ENCODE assay signal across 29 cellular contexts in genomic region chr16:3485821-3486505, GRCh38. TPM values are rescaled to one million over a fixed set of nuclear protein-coding genes. Genes with fewer than 3 reads are reported as not detected.
DNase-seq lines count a peak whose midpoint lies in the region; ATAC-seq and TF ChIP-seq lines count a peak whose summit lies in the region.
"Had no signal": no experiment of that assay in that cellular context is flagged by ENCODE, and none has a peak within 500 bp of the region (broad histone marks: within the 10 kb centered on the region; RNA-seq: fewer than 3 reads in every experiment).

No MANE protein-coding gene starts in this region.

- TF ChIP-seq POLR2A in IMR-90 (IDR thresholded peaks at IDR 0.05; ENCODE audit: low read depth, low read length): no peak

- 90% methylated on average over 8 of the region's 20 CpGs; no CpG with 5 or more reads in 1 of the 2 experiments for WGBS in IMR-90 (ENCODE audit: extremely low coverage in 2 of 2, insufficient read length in 1 of 2), 2 experiments

- H3K36me3 ChIP-seq in right atrium auricular region (peaks cover 51% of the 10 kb centered on the region), IMR-90 (ENCODE audit: control insufficient read depth, insufficient read depth, low read length) (peaks cover 62% of the 10 kb centered on the region)
- H3K36me3 ChIP-seq: ovary had no signal

- no peak overlapping the region for H3K4me2 ChIP-seq in IMR-90 (ENCODE audit: low read depth, low read length)

- peaks cover 2% of the 10 kb centered on the region; the same call in 1 of the 2 replicates for H3K9me1 ChIP-seq in IMR-90 (ENCODE audit: insufficient read depth, low read length)

- TF ChIP-seq CTCF in right atrium auricular region (IDR thresholded peaks at IDR 0.05): no peak
- no peak for TF ChIP-seq CTCF in IMR-90 (conservative IDR thresholded peaks at IDR 0.05; ENCODE audit: low read depth, low read length)
- TF ChIP-seq CTCF in glutamatergic neuron (IDR thresholded peaks at IDR 0.05; ENCODE audit: partially characterized antibody, unreplicated experiment): no peak
- no peak for TF ChIP-seq CTCF in GM10266 (IDR thresholded peaks at IDR 0.05; ENCODE audit: control insufficient read depth, insufficient read depth, low read depth, missing control alignments)

- peaks cover 5% of the 10 kb centered on the region for H4K20me1 ChIP-seq in IMR-90 (ENCODE audit: insufficient read depth, low read length)

- H3K27me3 Mint-ChIP-seq in glutamatergic neuron (ENCODE audit: unreplicated experiment): peaks cover 22% of the 10 kb centered on the region
- no peaks in the 10 kb centered on the region for H3K27me3 Mint-ChIP-seq in activated T-helper 1 cell treated with anti-CD3 and anti-CD28 coated beads, Interleukin-12 subunit alpha, Interleukin-12 subunit beta, Interleukin-2, Interleukin-4 antibody, amounts not matched to agents 30 ng/mL and 10 ng/mL and 1 ng/mL, durations not matched to agents 14 hours and 24 hours and 36 hours (ENCODE audit: insufficient read depth)
- H3K27me3 Mint-ChIP-seq: activated naive CD4-positive, alpha-beta T cell treated with anti-CD3 and anti-CD28 coated beads, Interleukin-2, amount 50 U/mL, for 24 hours; activated T-helper 17 cell treated with anti-CD3 and anti-CD28 coated beads, Interleukin-2, amount 50 U/mL, for 72 hours; memory B cell had no signal

- no peak overlapping the region for H2BK20ac ChIP-seq in IMR-90 (ENCODE audit: low read depth, low read length)

- no peak overlapping the region for H2BK15ac ChIP-seq in IMR-90 (ENCODE audit: low read depth, low read length)

- no peak overlapping the region for H3K4me3 Mint-ChIP-seq in glutamatergic neuron (ENCODE audit: unreplicated experiment)
- H3K4me3 Mint-ChIP-seq in activated T-helper 1 cell treated with anti-CD3 and anti-CD28 coated beads, Interleukin-12 subunit alpha, Interleukin-12 subunit beta, Interleukin-2, Interleukin-4 antibody, amounts not matched to agents 30 ng/mL and 10 ng/mL and 1 ng/mL, durations not matched to agents 14 hours and 24 hours and 36 hours: no peak overlapping the region
- H3K4me3 Mint-ChIP-seq: activated naive CD4-positive, alpha-beta T cell treated with anti-CD3 and anti-CD28 coated beads, Interleukin-2, amount 50 U/mL, for 24 hours; activated T-helper 17 cell treated with anti-CD3 and anti-CD28 coated beads, Interleukin-2, amount 50 U/mL, for 72 hours; memory B cell; natural killer cell had no signal

- H4K91ac ChIP-seq in IMR-90 (ENCODE audit: insufficient read depth, low read depth, low read length): no peak overlapping the region

- DNase-seq in Right ventricle myocardium superior (peak; percentile 24), right atrium auricular region (ENCODE audit: low spot score) (no peak), IMR-90 (no peak), glutamatergic neuron (no peak), posterior vena cava (ENCODE audit: low spot score) (peak; percentile 76), GM10266 (ENCODE audit: extremely low spot score) (no peak)
- no peak for DNase-seq in activated T-helper 1 cell treated with anti-CD3 and anti-CD28 coated beads, Interleukin-12 subunit alpha, Interleukin-12 subunit beta, Interleukin-2, Interleukin-4 antibody, amounts not matched to agents 30 ng/mL and 10 ng/mL and 1 ng/mL, durations not matched to agents 14 hours and 24 hours and 36 hours (ENCODE audit: low spot score)
- DNase-seq: activated CD8-positive, alpha-beta memory T cell treated with anti-CD3 and anti-CD28 coated beads, Interleukin-2, amount 50 U/mL, for 4 hours; BE2C; Kasumi-1; MV-4-11; natural killer cell; NCI-H1694 treated with DMSO at 0.1 percent for 48 hours; NCI-H69; ovary; stimulated activated CD4-positive, alpha-beta T cell treated with anti-CD3 and anti-CD28 coated beads, Interleukin-4, amount 100 ng/mL, for 4 hours; stimulated activated naive CD4-positive, alpha-beta T cell; testis had no signal

- peak overlapping the region; percentile 59 for H3K27ac Mint-ChIP-seq in glutamatergic neuron (ENCODE audit: unreplicated experiment)
- no peak overlapping the region for H3K27ac Mint-ChIP-seq in activated T-helper 1 cell treated with anti-CD3 and anti-CD28 coated beads, Interleukin-12 subunit alpha, Interleukin-12 subunit beta, Interleukin-2, Interleukin-4 antibody, amounts not matched to agents 30 ng/mL and 10 ng/mL and 1 ng/mL, durations not matched to agents 14 hours and 24 hours and 36 hours
- H3K27ac Mint-ChIP-seq: activated naive CD4-positive, alpha-beta T cell treated with anti-CD3 and anti-CD28 coated beads, Interleukin-2, amount 50 U/mL, for 24 hours; activated T-helper 17 cell treated with anti-CD3 and anti-CD28 coated beads, Interleukin-2, amount 50 U/mL, for 72 hours; memory B cell; natural killer cell had no signal

- H3K9me3 Mint-ChIP-seq in glutamatergic neuron (ENCODE audit: unreplicated experiment): peaks cover 18% of the 10 kb centered on the region
- no peaks in the 10 kb centered on the region for H3K9me3 Mint-ChIP-seq in activated T-helper 1 cell treated with anti-CD3 and anti-CD28 coated beads, Interleukin-12 subunit alpha, Interleukin-12 subunit beta, Interleukin-2, Interleukin-4 antibody, amounts not matched to agents 30 ng/mL and 10 ng/mL and 1 ng/mL, durations not matched to agents 14 hours and 24 hours and 36 hours
- H3K9me3 Mint-ChIP-seq: activated naive CD4-positive, alpha-beta T cell treated with anti-CD3 and anti-CD28 coated beads, Interleukin-2, amount 50 U/mL, for 24 hours; activated T-helper 17 cell treated with anti-CD3 and anti-CD28 coated beads, Interleukin-2, amount 50 U/mL, for 72 hours; memory B cell; natural killer cell had no signal

- no peak overlapping the region for H3K27ac ChIP-seq in right atrium auricular region
- no peak overlapping the region for H3K27ac ChIP-seq in IMR-90 (ENCODE audit: insufficient read depth, low read length)
- H3K27ac ChIP-seq: cardiac muscle cell, ovary, SK-N-MC, testis, vagina, VCaP had no signal

- dilution Hi-C loops in IMR-90 (cut with HindIII; ENCODE audit: low sequenced_read_pairs, unreplicated experiment): no loop called here

- peaks cover 43% of the 10 kb centered on the region for H3K4me1 Mint-ChIP-seq in glutamatergic neuron (ENCODE audit: low read depth, unreplicated experiment)
- H3K4me1 Mint-ChIP-seq in activated T-helper 1 cell treated with anti-CD3 and anti-CD28 coated beads, Interleukin-12 subunit alpha, Interleukin-12 subunit beta, Interleukin-2, Interleukin-4 antibody, amounts not matched to agents 30 ng/mL and 10 ng/mL and 1 ng/mL, durations not matched to agents 14 hours and 24 hours and 36 hours (ENCODE audit: low read depth): no peaks in the 10 kb centered on the region
- H3K4me1 Mint-ChIP-seq: activated naive CD4-positive, alpha-beta T cell treated with anti-CD3 and anti-CD28 coated beads, Interleukin-2, amount 50 U/mL, for 24 hours; activated T-helper 17 cell treated with anti-CD3 and anti-CD28 coated beads, Interleukin-2, amount 50 U/mL, for 72 hours; memory B cell had no signal

- no peaks in the 10 kb centered on the region for H3K36me3 Mint-ChIP-seq in glutamatergic neuron (ENCODE audit: unreplicated experiment)
- peaks cover 22% of the 10 kb centered on the region for H3K36me3 Mint-ChIP-seq in activated T-helper 1 cell treated with anti-CD3 and anti-CD28 coated beads, Interleukin-12 subunit alpha, Interleukin-12 subunit beta, Interleukin-2, Interleukin-4 antibody, amounts not matched to agents 30 ng/mL and 10 ng/mL and 1 ng/mL, durations not matched to agents 14 hours and 24 hours and 36 hours (ENCODE audit: low read depth)
- H3K36me3 Mint-ChIP-seq: natural killer cell had no signal

- H3K4ac ChIP-seq in IMR-90 (ENCODE audit: low read depth, low read length): no peak overlapping the region

- no TSS peak for BruUV-seq in IMR-90 (replicated peaks; lab: Mats Ljungman, UMichigan)

- no peak overlapping the region for H3K18ac ChIP-seq in IMR-90 (ENCODE audit: low read depth, low read length)

- ATAC-seq in Right ventricle myocardium superior (ENCODE audit: poor library complexity): no peak
- no peak for ATAC-seq in IMR-90 (ENCODE audit: low read depth)
- ATAC-seq in HG02610 (IDR thresholded peaks at IDR 0.05; ENCODE audit: unreplicated experiment): no peak
- ATAC-seq: activated T-helper 17 cell treated with anti-CD3 and anti-CD28 coated beads, Interleukin-2, amount 50 U/mL, for 72 hours; natural killer cell had no signal

- CTCF ChIA-PET in IMR-90 (lab: Yijun Ruan, JAX): no interaction called here

- H3K56ac ChIP-seq in IMR-90 (ENCODE audit: extremely low read depth, insufficient read depth, low read length): no peak overlapping the region

- H3K27me3 ChIP-seq in right atrium auricular region (no peaks in the 10 kb centered on the region), IMR-90 (ENCODE audit: control insufficient read depth, insufficient read depth, low read length) (no peaks in the 10 kb centered on the region)
- H3K27me3 ChIP-seq: BE2C, cardiac muscle cell, ovary, testis, vagina had no signal

- H3K9me3 ChIP-seq in right atrium auricular region (no peaks in the 10 kb centered on the region), IMR-90 (ENCODE audit: control insufficient read depth, insufficient read depth, low read length) (no peaks in the 10 kb centered on the region)
- H3K9me3 ChIP-seq: BE2C, ovary, testis, vagina had no signal

- H2AK9ac ChIP-seq in IMR-90 (replicated peaks; ENCODE audit: low read depth, low read length, poor library complexity): peak overlapping the region; percentile 39

- H3K9ac ChIP-seq in IMR-90 (ENCODE audit: low read depth, low read length): no peak overlapping the region

- no peak overlapping the region for H2AFZ ChIP-seq in IMR-90 (replicated peaks; ENCODE audit: low read length, poor library complexity)

- H3K4me1 ChIP-seq in right atrium auricular region: peaks cover 0 to 14% of the 10 kb centered on the region in 2 donors
- no peaks in the 10 kb centered on the region for H3K4me1 ChIP-seq in IMR-90 (ENCODE audit: control insufficient read depth, insufficient read depth, low read length)
- H3K4me1 ChIP-seq: vagina had no signal

- peaks cover 3 to 32% of the 10 kb centered on the region in 2 experiments; a peak in 3 of 4 replicates for H3K79me1 ChIP-seq in IMR-90 (ENCODE audit: low read depth in 1 of 2, low read length in 2 of 2)

- in situ Hi-C loops in IMR-90 (cut with MboI; ENCODE audit: low sequenced_read_pairs): no loop called here

- H4K8ac ChIP-seq in IMR-90 (ENCODE audit: low read depth in 2 of 2, low read length in 2 of 2): no peak overlapping the region

- POLR2A ChIA-PET in IMR-90 (lab: Charles Lee; ENCODE audit: unreplicated experiment): interaction anchor here (0.6 kb wide), 1 partner anchor 846 kb away, joined by 3 read pairs; no protein-coding TSS in a partner anchor

- no peak for TF ChIP-seq RAD21 in IMR-90 (IDR thresholded peaks at IDR 0.05; ENCODE audit: low read length)

- H2BK5ac ChIP-seq in IMR-90 (ENCODE audit: low read depth, low read length, poor library complexity, severe bottlenecking): no peak overlapping the region

- intact Hi-C loops in Right ventricle myocardium superior (cut with DNase I) (no loop called here), IMR-90 (cut with micrococcal nuclease) (no loop called here), posterior vena cava (cut with DNase I) (no loop called here)
- intact Hi-C loops in activated T-helper 1 cell treated with anti-CD3 and anti-CD28 coated beads, Interleukin-12 subunit alpha, Interleukin-12 subunit beta, Interleukin-2, Interleukin-4 antibody, amounts not matched to agents 30 ng/mL and 10 ng/mL and 1 ng/mL, durations not matched to agents 14 hours and 24 hours and 36 hours (cut with micrococcal nuclease): no loop called here

- H2AK5ac ChIP-seq in IMR-90 (ENCODE audit: low read depth, low read length): no peak overlapping the region

- H3K4me3 ChIP-seq in right atrium auricular region (no peak overlapping the region), IMR-90 (ENCODE audit: insufficient read depth, low read depth, low read length) (no peak overlapping the region)
- H3K4me3 ChIP-seq: cardiac muscle cell, ovary, SK-N-MC, testis, vagina had no signal

- H3K23ac ChIP-seq in IMR-90 (ENCODE audit: low read depth, low read length): no peak overlapping the region

- H4K5ac ChIP-seq in IMR-90 (ENCODE audit: low read depth, low read length): no peak overlapping the region

- no peak overlapping the region for H2BK120ac ChIP-seq in IMR-90 (ENCODE audit: low read depth, low read length)

- H3K14ac ChIP-seq in IMR-90 (replicated peaks; ENCODE audit: low read depth, low read length): no peak overlapping the region

RNA-seq across cellular contexts. Expression of gene C16orf90, which starts 9.3 kb away (rescaled TPM):
- total RNA-seq in Right ventricle myocardium superior (not detected), right atrium auricular region (not detected), IMR-90 (2012; rRNA removed) (not detected in 2 replicates), glutamatergic neuron (ENCODE audit: unreplicated experiment) (not detected), posterior vena cava (not detected)
- not detected in 2 replicates for polyA plus RNA-seq in IMR-90 (2012; rRNA removed)
- polyA plus RNA-seq in IMR-90 (2012; cell fraction: cytosol; rRNA removed): not detected in 2 replicates
- polyA plus RNA-seq in IMR-90 (2012; cell fraction: nucleus; rRNA removed; ENCODE audit: low replicate concordance): not detected in 2 replicates
- total RNA-seq in activated T-helper 1 cell treated with anti-CD3 and anti-CD28 coated beads, Interleukin-12 subunit alpha, Interleukin-12 subunit beta, Interleukin-2, Interleukin-4 antibody, amounts not matched to agents 30 ng/mL and 10 ng/mL and 1 ng/mL, durations not matched to agents 14 hours and 24 hours and 36 hours: not detected in 2 replicates
- total RNA-seq: activated T-helper 17 cell treated with anti-CD3 and anti-CD28 coated beads, Interleukin-2, amount 50 U/mL, for 72 hours; cardiac muscle cell; Daoy; natural killer cell; ovary; RPMI7951; T-helper 2 cell treated with Interferon-gamma antibody and Interleukin-4, amounts not matched to agents 100 ng/mL and 5 ng/mL, for 36 hours; vagina had no signal
- polyA plus RNA-seq: cardiac muscle cell, ovary had no signal

RNA-seq across cellular contexts. Expression of gene CLUAP1, which starts 14.8 kb away (rescaled TPM):
- total RNA-seq in Right ventricle myocardium superior (17.4 TPM), right atrium auricular region (10 to 100 TPM in 1 of 2 donors, 1 to 10 TPM in 1; 8.8 to 10.9 TPM), IMR-90 (2012; rRNA removed) (6.8 and 13.3 TPM in 2 replicates), glutamatergic neuron (ENCODE audit: unreplicated experiment) (15.4 TPM), posterior vena cava (10 to 100 TPM; 20.9 to 25.8 TPM)
- 10.7 and 14.4 TPM in 2 replicates for polyA plus RNA-seq in IMR-90 (2012; rRNA removed)
- polyA plus RNA-seq in IMR-90 (2012; cell fraction: cytosol; rRNA removed): 1.8 and 2.5 TPM in 2 replicates
- polyA plus RNA-seq in IMR-90 (2012; cell fraction: nucleus; rRNA removed; ENCODE audit: low replicate concordance): 1.8 and 8.2 TPM in 2 replicates
- total RNA-seq in activated T-helper 1 cell treated with anti-CD3 and anti-CD28 coated beads, Interleukin-12 subunit alpha, Interleukin-12 subunit beta, Interleukin-2, Interleukin-4 antibody, amounts not matched to agents 30 ng/mL and 10 ng/mL and 1 ng/mL, durations not matched to agents 14 hours and 24 hours and 36 hours: 20.0 and 21.2 TPM in 2 replicates

RNA-seq across cellular contexts. Expression of gene NAA60, which starts 42.5 kb away (rescaled TPM):
- 47.0 TPM for total RNA-seq in Right ventricle myocardium superior
- 10 to 100 TPM; 28.1 to 29.1 TPM for total RNA-seq in right atrium auricular region
- 5.6 and 7.5 TPM in 2 replicates for total RNA-seq in IMR-90 (2012; rRNA removed)
- 15.2 and 18.0 TPM in 2 replicates for polyA plus RNA-seq in IMR-90 (2012; rRNA removed)
- polyA plus RNA-seq in IMR-90 (2012; cell fraction: cytosol; rRNA removed): 9.1 and 16.7 TPM in 2 replicates
- polyA plus RNA-seq in IMR-90 (2012; cell fraction: nucleus; rRNA removed; ENCODE audit: low replicate concordance): 25.4 and 50.3 TPM in 2 replicates
- total RNA-seq in glutamatergic neuron (ENCODE audit: unreplicated experiment): 69.9 TPM
- 10 to 100 TPM; 28.3 to 33.6 TPM for total RNA-seq in posterior vena cava
- 35.4 and 38.3 TPM in 2 replicates for total RNA-seq in activated T-helper 1 cell treated with anti-CD3 and anti-CD28 coated beads, Interleukin-12 subunit alpha, Interleukin-12 subunit beta, Interleukin-2, Interleukin-4 antibody, amounts not matched to agents 30 ng/mL and 10 ng/mL and 1 ng/mL, durations not matched to agents 14 hours and 24 hours and 36 hours

RNA-seq across cellular contexts. Expression of gene ZNF597, which starts 42.7 kb away (rescaled TPM):
- total RNA-seq in Right ventricle myocardium superior (1.5 TPM), right atrium auricular region (1 to 10 TPM; 1.3 to 2.2 TPM), IMR-90 (2012; rRNA removed) (3.0 and 3.1 TPM in 2 replicates), glutamatergic neuron (ENCODE audit: unreplicated experiment) (1.9 TPM), posterior vena cava (1 to 10 TPM; 2.5 TPM)
- polyA plus RNA-seq in IMR-90 (2012; rRNA removed): 0.79 and 0.91 TPM in 2 replicates
- 0.24 and 0.31 TPM in 2 replicates for polyA plus RNA-seq in IMR-90 (2012; cell fraction: cytosol; rRNA removed)
- 0.24 and 1.9 TPM in 2 replicates for polyA plus RNA-seq in IMR-90 (2012; cell fraction: nucleus; rRNA removed; ENCODE audit: low replicate concordance)
- 2.6 TPM in 2 replicates for total RNA-seq in activated T-helper 1 cell treated with anti-CD3 and anti-CD28 coated beads, Interleukin-12 subunit alpha, Interleukin-12 subunit beta, Interleukin-2, Interleukin-4 antibody, amounts not matched to agents 30 ng/mL and 10 ng/mL and 1 ng/mL, durations not matched to agents 14 hours and 24 hours and 36 hours
- total RNA-seq: Daoy had no signal

Comparison
In these comparisons a context has a peak if more than half of its experiments do, and no peak if none do; other contexts are left out.
1. DNase-seq: peak in Right ventricle myocardium superior (single experiment) and posterior vena cava (single experiment); none in right atrium auricular region (single experiment), IMR-90 (single experiment), glutamatergic neuron (single experiment), activated T-helper 1 cell treated with anti-CD3 and anti-CD28 coated beads, Interleukin-12 subunit alpha, Interleukin-12 subunit beta, Interleukin-2, Interleukin-4 antibody, amounts not matched to agents 30 ng/mL and 10 ng/mL and 1 ng/mL, durations not matched to agents 14 hours and 24 hours and 36 hours (single experiment) and GM10266 (single experiment).